12 cellular contexts compared by ENCODE assay signal in genomic region chr11:116932182-116932581, GRCh38.
A peak's percentile ranks its signal among the peaks of the same experiment; 100 is the strongest.
DNase-seq lines count a peak whose midpoint lies in the region; ATAC-seq, FAIRE-seq and TF ChIP-seq lines count a peak whose summit lies in the region.
"Had no signal": no experiment of that assay in that cellular context is flagged by ENCODE, and none has a peak within 500 bp of the region (broad histone marks: within the 10 kb centered on the region; RNA-seq: fewer than 3 reads in every experiment).

No MANE protein-coding gene starts in this region.

- TF ChIP-seq CTCF in MM.1S (IDR thresholded peaks at IDR 0.05; ENCODE audit: low read length), result no peak
- TF ChIP-seq CTCF in K562 (IDR thresholded peaks at IDR 0.05 in 2 of 3, conservative IDR thresholded peaks at IDR 0.05 in 1 of 3; ENCODE audit: insufficient read depth in 2 of 3, low read depth in 1 of 3, low read length in 3 of 3), result no peak
- TF ChIP-seq CTCF in spleen (IDR thresholded peaks at IDR 0.05 in 8 of 11, conservative IDR thresholded peaks at IDR 0.05 in 3 of 11), result no peak

- peaks cover 52% of the 10 kb centered on the region for H3K79me2 ChIP-seq in MM.1S (ENCODE audit: low read length)
- no peaks in the 10 kb centered on the region for H3K79me2 ChIP-seq in K562 (ENCODE audit: control insufficient read depth, insufficient read depth, low read length)

- no peak for DNase-seq in T-helper 1 cell
- DNase-seq in MM.1S, result no peak
- DNase-seq in K562 (ENCODE audit: extremely low read depth in 1 of 4, low spot score in 3 of 4), result no peak
- no peak for DNase-seq in spleen
- DNase-seq in NCI-H82 (lab: John Stamatoyannopoulos, UW), result no peak
- DNase-seq: NCI-H1694 treated with DMSO at 0.1 percent for 48 hours, testis had no signal

- peaks cover 12% of the 10 kb centered on the region for H3K9me3 Mint-ChIP-seq in T-helper 1 cell treated with Interleukin-12 subunit alpha and Interleukin-12 subunit beta and Interleukin-4 antibody, amounts not matched to agents 30 μg/mL and 1 μg/mL, for 36 hours

- H3K27me3 ChIP-seq in MM.1S (replicated peaks; ENCODE audit: insufficient read depth, low read length) (no peaks in the 10 kb centered on the region), K562 (ENCODE audit: control insufficient read depth in 2 of 2, insufficient read depth in 2 of 2, low read length in 2 of 2) (no peaks in the 10 kb centered on the region), spleen (replicated peaks in 1 of 7) (no peaks in the 10 kb centered on the region)
- H3K27me3 ChIP-seq: testis had no signal

- no peak for TF ChIP-seq RAD21 in K562 (CRISPR knock-in tag; conservative IDR thresholded peaks at IDR 0.05 in 1 of 2, IDR thresholded peaks at IDR 0.05 in 1 of 2)

- peaks cover 54% of the 10 kb centered on the region for H3K4me1 ChIP-seq in MM.1S (ENCODE audit: low read length)
- peaks cover 3 to 31% of the 10 kb centered on the region in 2 experiments for H3K4me1 ChIP-seq in K562 (replicated peaks in 1 of 2; ENCODE audit: control insufficient read depth in 2 of 2, insufficient read depth in 2 of 2, low read length in 2 of 2)
- peaks cover 45 to 68% (median 57%) of the 10 kb centered on the region in 6 donors for H3K4me1 ChIP-seq in spleen

- H3K4me3 ChIP-seq in MM.1S (ENCODE audit: low read length) (no peak overlapping the region), K562 (no peak overlapping the region), spleen (peak overlapping the region in 1 of 8 donors; percentile 26)
- H3K4me3 ChIP-seq: testis had no signal

- H3K27ac Mint-ChIP-seq in T-helper 1 cell treated with Interleukin-12 subunit alpha and Interleukin-12 subunit beta and Interleukin-4 antibody, amounts not matched to agents 30 μg/mL and 1 μg/mL, for 36 hours, result peak overlapping the region; percentile 92

- peaks cover 50% of the 10 kb centered on the region for H3K4me1 Mint-ChIP-seq in T-helper 1 cell treated with Interleukin-12 subunit alpha and Interleukin-12 subunit beta and Interleukin-4 antibody, amounts not matched to agents 30 μg/mL and 1 μg/mL, for 36 hours (ENCODE audit: low read depth)

- H3K4me2 ChIP-seq in MM.1S (ENCODE audit: low read depth, low read length) (0 out of 2 replicates have a peak overlapping the region, but pooled peaks have one; percentile 87), K562 (ENCODE audit: insufficient read depth, low read length) (no peak overlapping the region)

- no peak for TF ChIP-seq POLR2A in K562 (conservative IDR thresholded peaks at IDR 0.05)
- TF ChIP-seq POLR2A in spleen (IDR thresholded peaks at IDR 0.05), result no peak

- H3K27ac ChIP-seq in MM.1S (ENCODE audit: low read length) (peak overlapping the region; percentile 83; the same call in 1 of the 2 replicates), K562 (ENCODE audit: extremely low read depth, low read depth, low read length) (peak overlapping the region; percentile 47; the same call in 1 of the 3 replicates), spleen (peak overlapping the region; percentile 61 to 89 (median 74))
- H3K27ac ChIP-seq: 22Rv1, testis had no signal

- intact Hi-C loops in K562 (cut with micrococcal nuclease) (no loop called here), spleen (cut with DNase I; ENCODE audit: low total_unique reads) (no loop called here)

- POLR2A ChIA-PET in K562 (lab: Yijun Ruan, JAX), result interaction anchor here (0.7 kb wide), 2 partner anchors 17 to 234 kb away, joined by 3 read pairs; no protein-coding TSS in a partner anchor

- no peaks in the 10 kb centered on the region for H3K9me1 ChIP-seq in K562 (ENCODE audit: control insufficient read depth, insufficient read depth, low read length)

- in situ Hi-C loops in K562 (cut with MboI), result no loop called here

- CTCF ChIA-PET in K562 (lab: Yijun Ruan, JAX; ENCODE audit: low intra/inter-chr PET ratio), result no interaction called here

- H3K4me3 Mint-ChIP-seq in T-helper 1 cell treated with Interleukin-12 subunit alpha and Interleukin-12 subunit beta and Interleukin-4 antibody, amounts not matched to agents 30 μg/mL and 1 μg/mL, for 36 hours, result peak overlapping the region; percentile 66

- 72% methylated on average over 7 of the region's 7 CpGs for WGBS in K562 (ENCODE audit: insufficient coverage, low coverage, missing lambda C conversion rate)
- WGBS in spleen, 5 donors, result 38 to 66% (median 51%) methylated on average over 7 of the region's 7 CpGs

- TF ChIP-seq EP300 in K562 (IDR thresholded peaks at IDR 0.05; ENCODE audit: low read length), result no peak

- no peaks in the 10 kb centered on the region for H4K20me1 ChIP-seq in MM.1S (ENCODE audit: insufficient read depth, low read length)
- no peaks in the 10 kb centered on the region for H4K20me1 ChIP-seq in K562 (replicated peaks; ENCODE audit: control insufficient read depth, insufficient read depth, low read length)

- H3K36me3 ChIP-seq in MM.1S (replicated peaks; ENCODE audit: insufficient read depth, low read length), result no peaks in the 10 kb centered on the region
- H3K36me3 ChIP-seq in K562 (ENCODE audit: control insufficient read depth, insufficient read depth, low read length), result peaks cover 6% of the 10 kb centered on the region; the same call in 2 of the 3 replicates
- H3K36me3 ChIP-seq in spleen, result peaks cover 0 to 17% (median 0%) of the 10 kb centered on the region in 6 donors

- ATAC-seq in K562 (no peak), GM18511 (IDR thresholded peaks at IDR 0.05; ENCODE audit: unreplicated experiment) (no peak), GM21367 (IDR thresholded peaks at IDR 0.05; ENCODE audit: unreplicated experiment) (no peak)

- no peak overlapping the region for H2AFZ ChIP-seq in MM.1S (ENCODE audit: low read length)
- H2AFZ ChIP-seq in K562 (ENCODE audit: low read depth, low read length), result no peak overlapping the region

- H3K9me2 ChIP-seq in MM.1S (replicated peaks; ENCODE audit: insufficient read depth, low read length), result no peaks in the 10 kb centered on the region

- no TSS peak for BruUV-seq in K562 (replicated peaks; lab: Mats Ljungman, UMichigan)

- no peaks in the 10 kb centered on the region for H3K9me3 ChIP-seq in MM.1S (replicated peaks; ENCODE audit: insufficient read depth, low read length)
- no peaks in the 10 kb centered on the region for H3K9me3 ChIP-seq in K562 (replicated peaks; ENCODE audit: control insufficient read depth, insufficient read depth, low read depth, low read length)
- H3K9me3 ChIP-seq in spleen, result no peaks in the 10 kb centered on the region
- H3K9me3 ChIP-seq: testis had no signal

- no peaks in the 10 kb centered on the region for H3K27me3 Mint-ChIP-seq in T-helper 1 cell treated with Interleukin-12 subunit alpha and Interleukin-12 subunit beta and Interleukin-4 antibody, amounts not matched to agents 30 μg/mL and 1 μg/mL, for 36 hours (ENCODE audit: low read depth)

- peaks cover 31% of the 10 kb centered on the region for H3F3A ChIP-seq in MM.1S (ENCODE audit: insufficient read depth, low read length)

- peaks cover 22% of the 10 kb centered on the region for H3K36me3 Mint-ChIP-seq in T-helper 1 cell treated with Interleukin-12 subunit alpha and Interleukin-12 subunit beta and Interleukin-4 antibody, amounts not matched to agents 30 μg/mL and 1 μg/mL, for 36 hours (ENCODE audit: low read depth)

- FAIRE-seq in K562 (lab: Jason Lieb, UNC), result no peak
- FAIRE-seq: colon had no signal

- H3K9ac ChIP-seq in MM.1S (ENCODE audit: low read length), result no peak overlapping the region
- no peak overlapping the region for H3K9ac ChIP-seq in K562 (ENCODE audit: insufficient read depth in 1 of 2, low read depth in 2 of 2, low read length in 2 of 2)

TF ChIP-seq in K562, 482 proteins besides CTCF, POLR2A, EP300 and RAD21:
- TF ChIP-seq RNF2 (IDR thresholded peaks at IDR 0.05), result no peak
- no peak for TF ChIP-seq KAT7 (CRISPR knock-in tag; IDR thresholded peaks at IDR 0.05; ENCODE audit: borderline replicate concordance)
- no peak for TF ChIP-seq NR2C1 (IDR thresholded peaks at IDR 0.05)
- no peak for TF ChIP-seq NR2C1 (tag; IDR thresholded peaks at IDR 0.05)
- TF ChIP-seq NFIC (IDR thresholded peaks at IDR 0.05), result no peak
- no peak for TF ChIP-seq ZBTB5 (IDR thresholded peaks at IDR 0.05)
- no peak for TF ChIP-seq ZEB2 (IDR thresholded peaks at IDR 0.05)
